ENCODE assay signal across 19 cellular contexts in genomic region chr6:135488023-135488422, GRCh38. TPM values are rescaled to one million over a fixed set of nuclear protein-coding genes. Genes with fewer than 3 reads are reported as not detected.
A peak's percentile ranks its signal among the peaks of the same experiment; 100 is the strongest.
DNase-seq lines count a peak whose midpoint lies in the region; ATAC-seq and TF ChIP-seq lines count a peak whose summit lies in the region.
"Had no signal": no experiment of that assay in that cellular context is flagged by ENCODE, and none has a peak within 500 bp of the region (broad histone marks: within the 10 kb centered on the region; RNA-seq: fewer than 3 reads in every experiment).

No MANE protein-coding gene starts in this region.

- no peaks in the 10 kb centered on the region for H3K27me3 ChIP-seq in sigmoid colon
- H3K27me3 ChIP-seq: BLaER1, esophagus squamous epithelium had no signal

- no peaks in the 10 kb centered on the region for H3K27me3 Mint-ChIP-seq in effector memory CD8-positive, alpha-beta T cell
- H3K27me3 Mint-ChIP-seq: activated CD8-positive, alpha-beta memory T cell treated with anti-CD3 and anti-CD28 coated beads, Interleukin-2, amount 10 ng/mL, durations not matched to agents 7 days and 5 days had no signal

- peaks cover 15% of the 10 kb centered on the region for H3K36me3 Mint-ChIP-seq in effector memory CD8-positive, alpha-beta T cell (ENCODE audit: insufficient read depth)

- no peaks in the 10 kb centered on the region for H3K4me1 Mint-ChIP-seq in effector memory CD8-positive, alpha-beta T cell (ENCODE audit: low read depth in 2 of 2)
- H3K4me1 Mint-ChIP-seq: activated CD8-positive, alpha-beta memory T cell treated with anti-CD3 and anti-CD28 coated beads, Interleukin-2, amount 10 ng/mL, durations not matched to agents 7 days and 5 days had no signal

- H3K27ac ChIP-seq in sigmoid colon, result no peak overlapping the region
- H3K27ac ChIP-seq: BLaER1, esophagus squamous epithelium, parathyroid adenoma, VCaP had no signal

- H3K4me3 Mint-ChIP-seq in effector memory CD8-positive, alpha-beta T cell, result no peak overlapping the region
- H3K4me3 Mint-ChIP-seq: activated CD8-positive, alpha-beta memory T cell treated with anti-CD3 and anti-CD28 coated beads, Interleukin-2, amount 10 ng/mL, durations not matched to agents 7 days and 5 days had no signal

- 94 to 95% methylated on average over 3 of the region's 3 CpGs for WGBS in sigmoid colon, 2 donors

- H3K4me1 ChIP-seq in sigmoid colon, result peaks cover 0 to 4% (median 0%) of the 10 kb centered on the region in 4 donors
- H3K4me1 ChIP-seq: BLaER1, esophagus squamous epithelium, parathyroid adenoma had no signal

- H3K9me3 Mint-ChIP-seq in effector memory CD8-positive, alpha-beta T cell, result peaks cover 0 to 2% of the 10 kb centered on the region in 2 donors

- DNase-seq in AG10803 (ENCODE audit: low read depth) (peak; percentile 78), M059J (ENCODE audit: low read depth) (peak; percentile 81), cardiac fibroblast (ENCODE audit: low read depth in 2 of 2) (peak; percentile 62 to 84), kidney tubule cell (ENCODE audit: low spot score) (peak; percentile 60), sigmoid colon (no peak)
- no peak for DNase-seq in effector memory CD8-positive, alpha-beta T cell
- DNase-seq: activated CD8-positive, alpha-beta memory T cell treated with anti-CD3 and anti-CD28 coated beads, Interleukin-2, amount 10 ng/mL, durations not matched to agents 7 days and 5 days; activated naive CD4-positive, alpha-beta T cell; DMS79; esophagus squamous epithelium; mesendoderm; NCI-H1092; NCI-H2171 had no signal

- ATAC-seq in HG02588 (IDR thresholded peaks at IDR 0.05; ENCODE audit: unreplicated experiment) (no peak), GM18870 (IDR thresholded peaks at IDR 0.05; ENCODE audit: unreplicated experiment) (no peak)
- no peak for ATAC-seq in effector memory CD8-positive, alpha-beta T cell (replicated peaks)
- ATAC-seq: activated CD8-positive, alpha-beta memory T cell treated with anti-CD3 and anti-CD28 coated beads, Interleukin-2, amount 10 ng/mL, durations not matched to agents 7 days and 5 days; GM12878 had no signal

- no peak for TF ChIP-seq POLR2A in sigmoid colon (IDR thresholded peaks at IDR 0.05)

- peaks cover 0 to 6% (median 2%) of the 10 kb centered on the region in 4 donors for H3K9me3 ChIP-seq in sigmoid colon

- no peak overlapping the region for H3K27ac Mint-ChIP-seq in effector memory CD8-positive, alpha-beta T cell
- H3K27ac Mint-ChIP-seq: activated CD8-positive, alpha-beta memory T cell treated with anti-CD3 and anti-CD28 coated beads, Interleukin-2, amount 10 ng/mL, durations not matched to agents 7 days and 5 days had no signal

- H3K4me3 ChIP-seq in AG10803 (ENCODE audit: low read length) (no peak overlapping the region), cardiac fibroblast (replicated peaks in 1 of 2; ENCODE audit: low read depth in 2 of 2, low read length in 2 of 2) (no peak overlapping the region), sigmoid colon (no peak overlapping the region)
- H3K4me3 ChIP-seq: BLaER1, esophagus squamous epithelium, GM12878 had no signal

- TF ChIP-seq EP300 in sigmoid colon (IDR thresholded peaks at IDR 0.05), result no peak

- TF ChIP-seq CTCF in AG10803 (conservative IDR thresholded peaks at IDR 0.05; ENCODE audit: low read length), result no peak
- no peak for TF ChIP-seq CTCF in cardiac fibroblast (IDR thresholded peaks at IDR 0.05; ENCODE audit: low read depth, low read length)
- TF ChIP-seq CTCF in sigmoid colon (IDR thresholded peaks at IDR 0.05), result no peak

- peaks cover 0 to 84% (median 18%) of the 10 kb centered on the region in 4 donors for H3K36me3 ChIP-seq in sigmoid colon

- intact Hi-C loops in sigmoid colon (cut with DNase I), result no loop called here

RNA-seq across cellular contexts. Expression of gene AHI1, which starts 9.5 kb away (rescaled TPM):
- 9.6 and 11.9 TPM in 2 replicates for total RNA-seq in M059J (2014; rRNA removed; shearing (Covaris generic))
- total RNA-seq in sigmoid colon, result 10 to 100 TPM; 25.8 to 47.1 (median 31.6) TPM
- polyA plus RNA-seq in sigmoid colon, result 1 to 10 TPM; 4.2 to 7.1 (median 5.4) TPM

Comparison
In these comparisons a context has a peak if more than half of its experiments do, and no peak if none do; other contexts are left out.
1. DNase-seq: peak in AG10803 (single experiment), M059J (single experiment), cardiac fibroblast (2 of 2) and kidney tubule cell (single experiment); none in sigmoid colon (single experiment) and effector memory CD8-positive, alpha-beta T cell (0 of 3).